Comparison of ENCODE assay signal across 22 cellular contexts in genomic region chr6:39849764-39850163, GRCh38. TPM values are rescaled to one million over a fixed set of nuclear protein-coding genes. Genes with fewer than 3 reads are reported as not detected.
DNase-seq lines count a peak whose midpoint lies in the region; ATAC-seq and TF ChIP-seq lines count a peak whose summit lies in the region.
"Had no signal": no experiment of that assay in that cellular context is flagged by ENCODE, and none has a peak within 500 bp of the region (broad histone marks: within the 10 kb centered on the region; RNA-seq: fewer than 3 reads in every experiment).

No MANE protein-coding gene starts in this region.

- H3K27me3 ChIP-seq in left ventricle myocardium inferior (ENCODE audit: low read depth) (no peaks in the 10 kb centered on the region), dorsolateral prefrontal cortex (no peaks in the 10 kb centered on the region), mesendoderm (ENCODE audit: insufficient read depth, low read length, poor library complexity) (no peaks in the 10 kb centered on the region)
- H3K27me3 ChIP-seq: BLaER1, neural progenitor cell had no signal

- no peak overlapping the region for H3K4ac ChIP-seq in mesendoderm (ENCODE audit: low read depth, low read length)

- no peak overlapping the region for H3K27ac Mint-ChIP-seq in stimulated activated memory B cell treated with anti-CD40 and anti-IgM and Interleukin-4, amounts not matched to agents 10 μg/mL and 1 μg/mL and 100 μg/mL, for 72 hours
- H3K27ac Mint-ChIP-seq: activated naive CD8-positive, alpha-beta T cell treated with anti-CD3 and anti-CD28 coated beads, Interleukin-2, amount 10 ng/mL, durations not matched to agents 7 days and 5 days; IgD-negative memory B cell; neural progenitor cell; progenitor cell of endocrine pancreas; stimulated activated effector memory CD8-positive, alpha-beta T cell treated with anti-CD3 and anti-CD28 coated beads, Interleukin-12 subunit alpha, Interleukin-12 subunit beta, amount 100 ng/mL, for 72 hours had no signal

- H3K56ac ChIP-seq in mesendoderm (ENCODE audit: low read length) = no peak overlapping the region

- H3K4me1 ChIP-seq in left ventricle myocardium inferior (peaks cover 86% of the 10 kb centered on the region), mesendoderm (ENCODE audit: control insufficient read depth, low read depth, low read length) (no peaks in the 10 kb centered on the region)
- H3K4me1 ChIP-seq: BLaER1, neural progenitor cell had no signal

- intact Hi-C loops in left ventricle myocardium inferior (cut with micrococcal nuclease) (no loop called here), Right ventricle myocardium superior (cut with DNase I) (no loop called here), dorsolateral prefrontal cortex (cut with DNase I) (loop anchor here in 1 of 2 donors (5.0 kb wide), 1 partner anchor 42 kb away; no protein-coding TSS in a partner anchor)

- H3K36me3 ChIP-seq in left ventricle myocardium inferior (no peaks in the 10 kb centered on the region), mesendoderm (ENCODE audit: control insufficient read depth, insufficient read depth, low read length) (no peaks in the 10 kb centered on the region)
- H3K36me3 ChIP-seq: BLaER1, neural progenitor cell, WERI-Rb-1 had no signal

- H3K9ac ChIP-seq in mesendoderm (ENCODE audit: low read length) = no peak overlapping the region
- H3K9ac ChIP-seq: BLaER1, GM23248, neural progenitor cell had no signal

- H3K23ac ChIP-seq in mesendoderm (ENCODE audit: low read length) = no peak overlapping the region

- no peak overlapping the region for H3K18ac ChIP-seq in mesendoderm (ENCODE audit: low read length)

- no peak overlapping the region for H2BK120ac ChIP-seq in mesendoderm (ENCODE audit: low read depth, low read length)

- H3K4me2 ChIP-seq in mesendoderm (ENCODE audit: low read length) = no peak overlapping the region
- H3K4me2 ChIP-seq: BLaER1, neural progenitor cell had no signal

- H3K79me1 ChIP-seq in mesendoderm (ENCODE audit: low read length) = no peaks in the 10 kb centered on the region

- H4K5ac ChIP-seq in mesendoderm (ENCODE audit: low read length) = no peak overlapping the region

- no peaks in the 10 kb centered on the region for H3K9me3 ChIP-seq in left ventricle myocardium inferior (replicated peaks)
- H3K9me3 ChIP-seq: BLaER1 had no signal

- H3K4me3 ChIP-seq in left ventricle myocardium inferior = peak overlapping the region; percentile 29
- peak overlapping the region in 1 of 59 donors; percentile 8 for H3K4me3 ChIP-seq in dorsolateral prefrontal cortex
- H3K4me3 ChIP-seq in mesendoderm (ENCODE audit: low read length) = no peak overlapping the region
- H3K4me3 ChIP-seq: BLaER1, GM23248, neural progenitor cell had no signal

- H2BK15ac ChIP-seq in mesendoderm (replicated peaks; ENCODE audit: low read depth) = no peak overlapping the region

- H3K27ac ChIP-seq in left ventricle myocardium inferior (replicated peaks) (peak overlapping the region; percentile 69), dorsolateral prefrontal cortex (peak overlapping the region in 45 of 59 donors; percentile 3 to 90 (median 78)), mesendoderm (ENCODE audit: low read depth, low read length) (no peak overlapping the region)
- H3K27ac ChIP-seq: BLaER1, GM23248, neural progenitor cell, WERI-Rb-1 had no signal

- H3K9me3 Mint-ChIP-seq in stimulated activated memory B cell treated with anti-CD40 and anti-IgM and Interleukin-4, amounts not matched to agents 10 μg/mL and 1 μg/mL and 100 μg/mL, for 72 hours = no peaks in the 10 kb centered on the region
- H3K9me3 Mint-ChIP-seq: activated naive CD8-positive, alpha-beta T cell treated with anti-CD3 and anti-CD28 coated beads, Interleukin-2, amount 10 ng/mL, durations not matched to agents 7 days and 5 days; IgD-negative memory B cell; neural progenitor cell; stimulated activated effector memory CD8-positive, alpha-beta T cell treated with anti-CD3 and anti-CD28 coated beads, Interleukin-12 subunit alpha, Interleukin-12 subunit beta, amount 100 ng/mL, for 72 hours had no signal

- no CpG with 5 or more reads among the region's 6 CpGs for WGBS in mesendoderm (ENCODE audit: extremely low coverage, insufficient coverage, low lambda C conversion rate)

- no peak overlapping the region for H2AK5ac ChIP-seq in mesendoderm (ENCODE audit: low read length)

- H3K27me3 Mint-ChIP-seq in stimulated activated memory B cell treated with anti-CD40 and anti-IgM and Interleukin-4, amounts not matched to agents 10 μg/mL and 1 μg/mL and 100 μg/mL, for 72 hours = no peaks in the 10 kb centered on the region
- H3K27me3 Mint-ChIP-seq: activated naive CD8-positive, alpha-beta T cell treated with anti-CD3 and anti-CD28 coated beads, Interleukin-2, amount 10 ng/mL, durations not matched to agents 7 days and 5 days had no signal

- H3K36me3 Mint-ChIP-seq in stimulated activated memory B cell treated with anti-CD40 and anti-IgM and Interleukin-4, amounts not matched to agents 10 μg/mL and 1 μg/mL and 100 μg/mL, for 72 hours = no peaks in the 10 kb centered on the region
- H3K36me3 Mint-ChIP-seq: activated naive CD8-positive, alpha-beta T cell treated with anti-CD3 and anti-CD28 coated beads, Interleukin-2, amount 10 ng/mL, durations not matched to agents 7 days and 5 days; IgD-negative memory B cell; neural progenitor cell; stimulated activated effector memory CD8-positive, alpha-beta T cell treated with anti-CD3 and anti-CD28 coated beads, Interleukin-12 subunit alpha, Interleukin-12 subunit beta, amount 100 ng/mL, for 72 hours had no signal

- H3K79me2 ChIP-seq in mesendoderm (ENCODE audit: control insufficient read depth, insufficient read depth, low read length) = no peaks in the 10 kb centered on the region

- TF ChIP-seq CTCF in left ventricle myocardium inferior (IDR thresholded peaks at IDR 0.05; ENCODE audit: borderline replicate concordance) = no peak
- TF ChIP-seq CTCF in dorsolateral prefrontal cortex (IDR thresholded peaks at IDR 0.05 in 54 of 56, conservative IDR thresholded peaks at IDR 0.05 in 2 of 56; ENCODE audit: low read depth in 1 of 56, partially characterized antibody in 56 of 56) = no peak

- H4K8ac ChIP-seq in mesendoderm (ENCODE audit: low read depth, low read length) = no peak overlapping the region

- no peak overlapping the region for H3K4me3 Mint-ChIP-seq in stimulated activated memory B cell treated with anti-CD40 and anti-IgM and Interleukin-4, amounts not matched to agents 10 μg/mL and 1 μg/mL and 100 μg/mL, for 72 hours
- H3K4me3 Mint-ChIP-seq: activated naive CD8-positive, alpha-beta T cell treated with anti-CD3 and anti-CD28 coated beads, Interleukin-2, amount 10 ng/mL, durations not matched to agents 7 days and 5 days; IgD-negative memory B cell; neural progenitor cell; stimulated activated effector memory CD8-positive, alpha-beta T cell treated with anti-CD3 and anti-CD28 coated beads, Interleukin-12 subunit alpha, Interleukin-12 subunit beta, amount 100 ng/mL, for 72 hours had no signal

- H2BK5ac ChIP-seq in mesendoderm (ENCODE audit: low read length) = no peak overlapping the region

- no peaks in the 10 kb centered on the region for H3K4me1 Mint-ChIP-seq in stimulated activated memory B cell treated with anti-CD40 and anti-IgM and Interleukin-4, amounts not matched to agents 10 μg/mL and 1 μg/mL and 100 μg/mL, for 72 hours
- H3K4me1 Mint-ChIP-seq: activated naive CD8-positive, alpha-beta T cell treated with anti-CD3 and anti-CD28 coated beads, Interleukin-2, amount 10 ng/mL, durations not matched to agents 7 days and 5 days; IgD-negative memory B cell; neural progenitor cell; stimulated activated effector memory CD8-positive, alpha-beta T cell treated with anti-CD3 and anti-CD28 coated beads, Interleukin-12 subunit alpha, Interleukin-12 subunit beta, amount 100 ng/mL, for 72 hours had no signal

- DNase-seq in left ventricle myocardium inferior = no peak
- DNase-seq in Right ventricle myocardium superior = no peak
- DNase-seq in dorsolateral prefrontal cortex = no peak
- DNase-seq in mesendoderm = peak; percentile 37
- DNase-seq in H4 (ENCODE audit: low spot score) = no peak
- DNase-seq in AG08395 (ENCODE audit: low spot score) = no peak
- DNase-seq: 8988T; activated CD4-positive, alpha-beta T cell treated with anti-CD3 and anti-CD28 coated beads, Interleukin-2, amount 50 U/mL, for 1 hour; activated naive CD8-positive, alpha-beta T cell treated with anti-CD3 and anti-CD28 coated beads, Interleukin-2, amount 10 ng/mL, durations not matched to agents 7 days and 5 days; GM23248; head of caudate nucleus; NCI-H510A treated with DMSO at 0.1 percent for 48 hours; stimulated activated CD4-positive, alpha-beta T cell treated with anti-CD3 and anti-CD28 coated beads, Interleukin-2, amount 100 ng/mL, for 24 hours; WERI-Rb-1 had no signal

- no peak for ATAC-seq in Right ventricle myocardium superior (ENCODE audit: poor library complexity)
- no peak for ATAC-seq in HG02970 (IDR thresholded peaks at IDR 0.05; ENCODE audit: low FRiP score, unreplicated experiment)
- ATAC-seq in stimulated activated memory B cell treated with anti-CD40 and anti-IgM and Interleukin-4, amounts not matched to agents 10 μg/mL and 1 μg/mL and 100 μg/mL, for 72 hours = no peak
- ATAC-seq: stimulated activated effector memory CD8-positive, alpha-beta T cell treated with anti-CD3 and anti-CD28 coated beads, Interleukin-12 subunit alpha, Interleukin-12 subunit beta, amount 100 ng/mL, for 72 hours had no signal

RNA-seq across cellular contexts. Expression of gene DAAM2, which starts 57.6 kb away (rescaled TPM):
- total RNA-seq in left ventricle myocardium inferior = 19.1 TPM
- 13.0 TPM for total RNA-seq in Right ventricle myocardium superior
- 100 to 1,000 TPM in 95 of 120 experiments, 10 to 100 TPM in 25; 43.8 to 450 (median 152) TPM for total RNA-seq in dorsolateral prefrontal cortex
- 1.7 TPM for polyA plus RNA-seq in mesendoderm (2013, experiment 1 of 2)
- polyA plus RNA-seq in mesendoderm (2013, experiment 2 of 2) = 1.9 TPM
- total RNA-seq in H4 (2014; rRNA removed; shearing (Covaris generic)) = 7.2 and 9.6 TPM in 2 replicates
- total RNA-seq: activated naive CD8-positive, alpha-beta T cell treated with anti-CD3 and anti-CD28 coated beads, Interleukin-2, amount 10 ng/mL, durations not matched to agents 7 days and 5 days; T-helper 2 cell treated with Interferon-gamma antibody and Interleukin-4, amounts not matched to agents 100 ng/mL and 5 ng/mL, for 36 hours had no signal
- polyA plus RNA-seq: IgD-negative memory B cell had no signal
